ENCODE assay signal across 13 cellular contexts in the genomic region with DNA sequence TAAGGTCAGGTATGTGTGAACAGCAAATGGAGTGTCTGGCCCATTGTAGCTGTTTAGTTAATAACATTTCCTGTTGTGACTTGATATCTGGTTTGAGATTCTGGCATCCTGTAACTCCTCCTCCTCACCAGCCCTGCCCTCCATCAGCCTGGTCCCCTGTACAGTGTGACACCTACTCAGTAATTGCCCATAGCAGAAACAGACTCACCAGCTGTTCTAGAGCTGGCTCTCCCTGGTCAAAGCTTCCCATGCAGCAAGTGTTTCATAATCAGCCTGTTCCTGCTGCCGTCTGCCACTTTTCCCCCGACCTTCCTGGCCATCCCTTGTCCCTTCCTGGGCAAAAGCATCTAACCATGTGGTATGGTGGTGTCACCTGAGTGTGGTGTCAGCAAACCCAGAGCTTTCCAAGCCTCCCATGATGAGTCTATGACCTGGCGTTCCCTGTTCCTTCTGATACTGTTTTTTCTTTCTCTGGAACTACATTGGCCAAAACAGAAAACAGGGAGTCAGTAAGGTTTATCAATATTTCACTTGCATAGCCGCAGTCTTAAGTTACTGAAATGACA.
"Had no signal": no experiment of that assay in that cellular context is flagged by ENCODE, and none has a peak within 500 bp of the region (broad histone marks: within the 10 kb centered on the region; RNA-seq: fewer than 3 reads in every experiment).

No MANE protein-coding gene starts in this region.

- H3K27me3 ChIP-seq: ascending aorta, foreskin keratinocyte, sigmoid colon, tibial artery had no signal

- ATAC-seq: activated CD8-positive, alpha-beta memory T cell treated with anti-CD3 and anti-CD28 coated beads, Interleukin-2, amount 10 ng/mL, durations not matched to agents 7 days and 5 days; activated T-cell treated with anti-CD3 and anti-CD28 coated beads, Interleukin-2, amount 50 U/mL, for 4 hours; foreskin keratinocyte; left colon had no signal

- H3K4me1 Mint-ChIP-seq: nephron progenitor cell had no signal

- H3K27ac Mint-ChIP-seq: activated CD8-positive, alpha-beta memory T cell treated with anti-CD3 and anti-CD28 coated beads, Interleukin-2, amount 10 ng/mL, durations not matched to agents 7 days and 5 days; activated naive CD8-positive, alpha-beta T cell; nephron progenitor cell had no signal

- H3K36me3 Mint-ChIP-seq: activated CD8-positive, alpha-beta memory T cell treated with anti-CD3 and anti-CD28 coated beads, Interleukin-2, amount 10 ng/mL, durations not matched to agents 7 days and 5 days had no signal

- H3K27me3 Mint-ChIP-seq: activated CD8-positive, alpha-beta memory T cell treated with anti-CD3 and anti-CD28 coated beads, Interleukin-2, amount 10 ng/mL, durations not matched to agents 7 days and 5 days; activated naive CD8-positive, alpha-beta T cell had no signal

- H3K27ac ChIP-seq: ascending aorta, foreskin keratinocyte, sigmoid colon, tibial artery had no signal

- H3K9me3 ChIP-seq: ascending aorta, sigmoid colon, tibial artery had no signal

- H3K36me3 ChIP-seq: ascending aorta, sigmoid colon, tibial artery had no signal

- H3K4me3 ChIP-seq: ascending aorta, sigmoid colon, tibial artery had no signal

- H3K4me1 ChIP-seq: ascending aorta, foreskin keratinocyte, sigmoid colon, tibial artery had no signal

- H3K4me3 Mint-ChIP-seq: activated CD8-positive, alpha-beta memory T cell treated with anti-CD3 and anti-CD28 coated beads, Interleukin-2, amount 10 ng/mL, durations not matched to agents 7 days and 5 days; activated naive CD8-positive, alpha-beta T cell; activated T-cell treated with anti-CD3 and anti-CD28 coated beads, Interleukin-2, amount 50 U/mL, for 4 hours; nephron progenitor cell had no signal

- DNase-seq: activated CD8-positive, alpha-beta memory T cell treated with anti-CD3 and anti-CD28 coated beads, Interleukin-2, amount 10 ng/mL, durations not matched to agents 7 days and 5 days; activated gamma-delta T cell; activated T-cell treated with anti-CD3 and anti-CD28 coated beads, Interleukin-2, amount 50 U/mL, for 4 hours; foreskin keratinocyte; head of caudate nucleus; left colon; nephron progenitor cell; sigmoid colon; stimulated activated CD4-positive, alpha-beta T cell treated with anti-CD3 and anti-CD28 coated beads, Interleukin-4, amount 100 ng/mL, for 1 hour; stimulated activated CD8-positive, alpha-beta memory T cell treated with anti-CD3 and anti-CD28 coated beads, Interleukin-4, amount 100 ng/mL, for 48 hours; tibial artery had no signal
